In the genomic region with DNA sequence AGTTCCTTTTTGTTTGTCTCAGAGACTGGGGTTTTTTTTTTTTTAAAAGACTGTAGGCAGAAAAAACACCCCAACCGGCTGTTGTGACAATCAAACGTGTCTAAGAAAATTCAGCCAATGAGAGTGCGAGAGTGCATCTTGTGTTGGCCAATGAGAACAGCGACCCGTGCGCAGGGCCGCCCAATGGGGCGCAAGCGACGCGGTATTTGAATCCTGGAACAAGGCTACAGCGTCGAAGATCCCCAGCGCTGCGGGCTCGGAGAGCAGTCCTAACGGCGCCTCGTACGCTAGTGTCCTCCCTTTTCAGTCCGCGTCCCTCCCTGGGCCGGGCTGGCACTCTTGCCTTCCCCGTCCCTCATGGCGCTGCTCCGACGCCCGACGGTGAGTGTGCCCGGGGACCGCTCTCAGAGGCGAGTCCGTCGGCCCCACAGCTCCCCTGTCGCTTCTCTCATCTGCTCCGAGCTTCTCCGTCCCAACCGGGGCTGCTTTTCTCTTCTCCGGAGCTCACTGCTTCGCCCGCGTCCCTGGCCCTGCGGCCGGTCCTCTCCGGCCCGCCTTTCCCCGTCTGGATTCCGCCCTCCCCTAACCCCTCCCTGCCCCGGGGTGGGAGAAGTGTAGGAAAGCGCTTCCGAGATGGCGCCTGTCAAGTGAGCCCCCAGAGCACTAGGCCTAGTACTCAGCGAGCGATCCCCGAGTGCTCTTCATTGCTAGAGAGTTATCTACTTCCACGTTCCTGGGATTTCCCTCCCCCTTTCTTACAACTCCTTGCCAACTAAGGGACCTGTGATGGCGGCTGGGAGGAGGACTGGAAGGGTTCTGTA, we compare ENCODE assay signal across 8 cellular contexts. TPM values are rescaled to one million over a fixed set of nuclear protein-coding genes. Genes with fewer than 3 reads are reported as not detected.
DNase-seq lines count a peak whose midpoint lies in the region; ATAC-seq and TF ChIP-seq lines count a peak whose summit lies in the region.

CCNB2 (plus strand) TSS at position 235 of the 821 bp plus-strand sequence; CDS start at position 358, 123 bp downstream.

- POLR2A ChIA-PET in Panc1 (lab: Charles Lee), result no interaction called here

- no peaks in the 10 kb centered on the region for H3K27me3 ChIP-seq in KMS-11 (ENCODE audit: insufficient read depth, low read depth)
- no peaks in the 10 kb centered on the region for H3K27me3 ChIP-seq in Panc1 (ENCODE audit: control insufficient read depth, insufficient read depth, low read length)
- no peaks in the 10 kb centered on the region for H3K27me3 ChIP-seq in muscle layer of duodenum (ENCODE audit: low read depth, low read length)

- no peak for TF ChIP-seq CTCF in KMS-11 (conservative IDR thresholded peaks at IDR 0.05; ENCODE audit: low read depth, low read length)
- TF ChIP-seq CTCF in Panc1 (IDR thresholded peaks at IDR 0.05), result no peak

- peak within 1 kb of the TSS; percentile 75 for H3K27ac ChIP-seq in KMS-11
- peak within 1 kb of the TSS; percentile 88 for H3K27ac ChIP-seq in Panc1 (ENCODE audit: low read length)
- H3K27ac ChIP-seq in muscle layer of duodenum (ENCODE audit: low read length), result peak within 1 kb of the TSS; percentile 81

- H2AFZ ChIP-seq in KMS-11 (ENCODE audit: low read depth), result peak within 1 kb of the TSS; percentile 92

- H3K9ac ChIP-seq in KMS-11, result peak within 1 kb of the TSS; percentile 85

- H3K27ac Mint-ChIP-seq in activated T-cell treated with anti-CD3 and anti-CD28 coated beads, Interleukin-2, amount 50 U/mL, for 24 hours, result peak within 1 kb of the TSS; percentile 88

- no peaks in the 10 kb centered on the region for H3K9me3 Mint-ChIP-seq in activated T-cell treated with anti-CD3 and anti-CD28 coated beads, Interleukin-2, amount 50 U/mL, for 24 hours

- peaks cover 18% of the 10 kb centered on the region for H3K4me1 Mint-ChIP-seq in activated T-cell treated with anti-CD3 and anti-CD28 coated beads, Interleukin-2, amount 50 U/mL, for 24 hours (ENCODE audit: low read depth)

- in situ Hi-C loops in Panc1 (cut with HindIII; ENCODE audit: low pct_unique_long_range_greater_than_20kb, low sequenced_read_pairs), result no loop called here

- BruUV-seq in Panc1 (replicated peaks; lab: Mats Ljungman, UMichigan), result no TSS peak

- H3K27me3 Mint-ChIP-seq in activated T-cell treated with anti-CD3 and anti-CD28 coated beads, Interleukin-2, amount 50 U/mL, for 24 hours, result no peaks in the 10 kb centered on the region

- peak within 1 kb of the TSS; percentile 84 for H3K4me2 ChIP-seq in KMS-11

- no peaks in the 10 kb centered on the region for H4K20me1 ChIP-seq in KMS-11 (ENCODE audit: insufficient read depth)

- DNase-seq in DMS79 treated with DMSO at 0.1 percent for 48 hours (lab: John Stamatoyannopoulos, UW), result peak; percentile 65
- DNase-seq in Panc1 (ENCODE audit: low read depth, low spot score), result peak; percentile 79
- DNase-seq in activated T-cell treated with anti-CD3 and anti-CD28 coated beads, Interleukin-2, amount 50 U/mL, for 24 hours, result peak; percentile 83
- DNase-seq in stimulated activated CD8-positive, alpha-beta memory T cell treated with anti-CD3 and anti-CD28 coated beads, Interleukin-7, amount 100 ng/mL, for 24 hours (ENCODE audit: low read depth), result peak; percentile 64

- peak within 1 kb of the TSS; percentile 87 for H3K4me3 Mint-ChIP-seq in activated T-cell treated with anti-CD3 and anti-CD28 coated beads, Interleukin-2, amount 50 U/mL, for 24 hours

- H3K4me1 ChIP-seq in KMS-11 (ENCODE audit: low read depth, poor library complexity, severe bottlenecking), result peaks cover 18% of the 10 kb centered on the region
- peaks cover 9% of the 10 kb centered on the region; the same call in 1 of the 2 replicates for H3K4me1 ChIP-seq in Panc1 (ENCODE audit: control insufficient read depth, insufficient read depth, low read length)
- H3K4me1 ChIP-seq in muscle layer of duodenum (ENCODE audit: control insufficient read depth in 1 of 2, insufficient read depth in 2 of 2, low read length in 2 of 2), result peaks cover 0 to 9% of the 10 kb centered on the region in 2 donors

- intact Hi-C loops in Panc1 (cut with micrococcal nuclease; ENCODE audit: unreplicated experiment), result loop anchor here (10.0 kb wide), 1 partner anchor 120 kb away; the partner anchor contains the start of gene RNF111

- H3K9me3 ChIP-seq in Panc1 (ENCODE audit: control insufficient read depth, insufficient read depth, low read depth, low read length) (no peaks in the 10 kb centered on the region), muscle layer of duodenum (ENCODE audit: control insufficient read depth in 1 of 2, low read length in 2 of 2) (no peaks in the 10 kb centered on the region)

- CTCF ChIA-PET in Panc1 (lab: Charles Lee), result no interaction called here

- no peaks in the 10 kb centered on the region for H3K36me3 ChIP-seq in KMS-11 (ENCODE audit: insufficient read depth)
- peaks cover 12% of the 10 kb centered on the region for H3K36me3 ChIP-seq in Panc1 (ENCODE audit: control insufficient read depth, insufficient read depth, low read length)
- H3K36me3 ChIP-seq in muscle layer of duodenum (ENCODE audit: control insufficient read depth in 1 of 2, insufficient read depth in 2 of 2, low read length in 2 of 2), result peaks cover 0 to 5% of the 10 kb centered on the region in 2 donors

- H3K4me3 ChIP-seq in KMS-11 (IDR thresholded peaks at IDR 0.05; ENCODE audit: insufficient read depth, low read depth, low read length), result no peak within 1 kb of the TSS
- peak within 1 kb of the TSS; percentile 66 to 92 for H3K4me3 ChIP-seq in Panc1 (ENCODE audit: low read depth in 2 of 2, low read length in 2 of 2)
- H3K4me3 ChIP-seq in muscle layer of duodenum (ENCODE audit: low read depth in 1 of 2, low read length in 2 of 2), result peak within 1 kb of the TSS; percentile 90 to 91

- H3K36me3 Mint-ChIP-seq in activated T-cell treated with anti-CD3 and anti-CD28 coated beads, Interleukin-2, amount 50 U/mL, for 24 hours (ENCODE audit: low read depth), result peaks cover 32% of the 10 kb centered on the region

- ATAC-seq in GM21786 (IDR thresholded peaks at IDR 0.05; ENCODE audit: unreplicated experiment) (peak; percentile 97), Panc1 (peak; percentile 99), esophagus mucosa (peak; percentile 99)

- peaks cover 25% of the 10 kb centered on the region for H3K79me2 ChIP-seq in KMS-11 (ENCODE audit: insufficient read depth, low read depth)

RNA-seq across cellular contexts. Expression of gene CCNB2, which starts in this region (rescaled TPM):
- total RNA-seq in Panc1 (2021; ENCODE audit: unreplicated experiment) (67.6 TPM), esophagus mucosa (27.0 TPM)
- polyA plus RNA-seq in Panc1 (2012; ENCODE audit: insufficient read length), result 29.5 TPM
